In the genomic region with DNA sequence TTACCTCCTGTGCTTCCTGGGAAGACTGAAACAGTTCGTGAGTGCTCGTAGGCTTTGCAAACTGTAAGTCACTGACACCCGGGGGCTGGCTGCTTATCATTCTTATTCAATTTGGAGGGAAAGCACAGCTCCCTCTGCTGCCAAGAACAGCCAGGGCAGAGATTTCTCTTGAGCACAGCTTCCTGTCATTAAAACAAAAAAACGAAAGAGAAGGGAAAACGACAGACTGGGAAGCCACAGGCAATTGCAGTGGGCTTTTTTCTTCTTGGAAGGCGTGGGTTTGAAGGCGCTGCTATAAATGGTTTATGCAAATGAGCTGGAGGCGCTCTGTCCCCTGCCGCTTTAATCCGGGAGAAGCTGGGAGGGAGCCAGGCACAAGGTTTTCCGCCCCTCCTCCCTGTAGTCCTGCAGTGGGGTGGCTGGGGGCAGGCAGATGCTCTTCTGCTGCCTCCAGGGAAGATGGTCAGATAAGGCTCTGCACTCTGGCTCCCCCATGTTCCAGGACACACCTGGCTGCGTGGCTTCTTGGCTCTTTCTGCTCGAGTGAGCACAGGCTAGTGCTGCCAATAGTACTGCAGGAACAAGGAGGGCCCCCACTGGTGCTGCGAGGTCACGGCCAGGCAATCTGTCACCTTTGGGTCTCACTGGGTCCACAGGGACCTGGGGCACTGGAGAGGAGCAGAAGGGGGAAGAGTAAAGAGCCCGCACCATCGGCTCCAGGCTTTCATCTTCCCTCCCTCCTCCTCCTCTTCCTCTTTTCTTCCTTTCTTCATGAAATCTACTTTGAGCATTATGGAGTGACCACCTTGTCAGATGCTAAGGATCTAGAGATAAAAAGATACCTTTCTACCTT, we compare ENCODE assay signal across 9 cellular contexts. TPM values are rescaled to one million over a fixed set of nuclear protein-coding genes. Genes with fewer than 3 reads are reported as not detected.
DNase-seq lines count a peak whose midpoint lies in the region; ATAC-seq and TF ChIP-seq lines count a peak whose summit lies in the region.
"Had no signal": no experiment of that assay in that cellular context is flagged by ENCODE, and none has a peak within 500 bp of the region (broad histone marks: within the 10 kb centered on the region; RNA-seq: fewer than 3 reads in every experiment).

No MANE protein-coding gene starts in this region.

- H3K36me3 ChIP-seq in MM.1S (replicated peaks; ENCODE audit: insufficient read depth, low read length) (no peaks in the 10 kb centered on the region), SK-N-MC (ENCODE audit: insufficient read depth, low read length) (no peaks in the 10 kb centered on the region)

- no peaks in the 10 kb centered on the region for H4K20me1 ChIP-seq in MM.1S (ENCODE audit: insufficient read depth, low read length)

- H3K4me2 ChIP-seq in MM.1S (ENCODE audit: low read depth, low read length) = peak overlapping the region; percentile 62

- H3K4me3 ChIP-seq in MM.1S (ENCODE audit: low read length) = peak overlapping the region; percentile 43
- H3K4me3 ChIP-seq in SK-N-MC = peak overlapping the region; percentile 17

- H3K9me2 ChIP-seq in MM.1S (replicated peaks; ENCODE audit: insufficient read depth, low read length) = no peaks in the 10 kb centered on the region

- peak; percentile 44 for DNase-seq in NCI-H2029 (lab: John Stamatoyannopoulos, UW)
- no peak for DNase-seq in NCI-H2029 treated with DMSO at 0.1 percent for 48 hours (lab: John Stamatoyannopoulos, UW)
- DNase-seq in MM.1S = peak; percentile 58
- DNase-seq in SK-N-MC (ENCODE audit: low read depth, low spot score) = peak; percentile 55
- DNase-seq in cerebellar cortex (ENCODE audit: low spot score) = peak; percentile 91
- DNase-seq in left lobe of liver (ENCODE audit: low spot score) = no peak
- peak; percentile 33 for DNase-seq in stimulated activated CD4-positive, alpha-beta T cell treated with anti-CD3 and anti-CD28 coated beads, Interleukin-4, amount 100 ng/mL, for 24 hours
- DNase-seq in ureter (ENCODE audit: low spot score) = no peak

- H3K9me3 ChIP-seq in MM.1S (replicated peaks; ENCODE audit: insufficient read depth, low read length) = no peaks in the 10 kb centered on the region
- H3K9me3 ChIP-seq in SK-N-MC (ENCODE audit: low read depth, low read length) = no peaks in the 10 kb centered on the region

- peak overlapping the region; percentile 44; the same call in 1 of the 2 replicates for H3K9ac ChIP-seq in MM.1S (ENCODE audit: low read length)
- H3K9ac ChIP-seq in SK-N-MC (ENCODE audit: insufficient read length) = no peak overlapping the region

- peaks cover 28% of the 10 kb centered on the region for H3K4me1 ChIP-seq in MM.1S (ENCODE audit: low read length)

- no peaks in the 10 kb centered on the region for H3K27me3 ChIP-seq in MM.1S (replicated peaks; ENCODE audit: insufficient read depth, low read length)

- 0 out of 2 replicates have a peak, but pooled peaks cover 5% of the 10 kb centered on the region for H3F3A ChIP-seq in MM.1S (ENCODE audit: insufficient read depth, low read length)

- peak overlapping the region; percentile 27; the same call in 1 of the 2 replicates for H3K27ac ChIP-seq in MM.1S (ENCODE audit: low read length)
- H3K27ac ChIP-seq in SK-N-MC = peak overlapping the region; percentile 78
- H3K27ac ChIP-seq: epithelial cell of prostate had no signal

- peak overlapping the region; percentile 64 for H2AFZ ChIP-seq in MM.1S (ENCODE audit: low read length)

- peak; percentile 38 for ATAC-seq in left lobe of liver

- H3K79me2 ChIP-seq in MM.1S (ENCODE audit: low read length) = no peaks in the 10 kb centered on the region

- TF ChIP-seq CTCF in MM.1S (IDR thresholded peaks at IDR 0.05; ENCODE audit: low read length) = peak; percentile 70

RNA-seq across cellular contexts. Expression of a gene that starts 49.5 kb away (rescaled TPM):
- total RNA-seq in left lobe of liver (1.7 TPM), ureter (1.2 TPM)

Comparison
In these comparisons a context has a peak if more than half of its experiments do, and no peak if none do; other contexts are left out.
1. DNase-seq: peak in NCI-H2029 (single experiment), MM.1S (single experiment), SK-N-MC (single experiment), cerebellar cortex (single experiment) and stimulated activated CD4-positive, alpha-beta T cell treated with anti-CD3 and anti-CD28 coated beads, Interleukin-4, amount 100 ng/mL, for 24 hours (single experiment); none in NCI-H2029 treated with DMSO at 0.1 percent for 48 hours (single experiment), left lobe of liver (single experiment) and ureter (single experiment).